Comparison of ENCODE assay signal across 8 cellular contexts in genomic region chr6:107704377-107705013, GRCh38.
DNase-seq lines count a peak whose midpoint lies in the region; ATAC-seq and TF ChIP-seq lines count a peak whose summit lies in the region.

No MANE protein-coding gene starts in this region.

- TF ChIP-seq CTCF in HEK293 (tag by site-specific recombination; IDR thresholded peaks at IDR 0.05) (0 out of 2 replicates have a peak, but pooled peaks have one; percentile 21), fibroblast of mammary gland (conservative IDR thresholded peaks at IDR 0.05; ENCODE audit: control insufficient read depth, insufficient read depth, low read depth, low read length) (peak; percentile 83), omental fat pad (IDR thresholded peaks at IDR 0.05) (peak in 2 of 3 donors; percentile 34 to 56)

- POLR2A ChIA-PET in HEK293 (lab: Yijun Ruan, JAX): no interaction called here

- no peak overlapping the region for H3K27ac ChIP-seq in HEK293 (ENCODE audit: extremely low read depth, low read depth, low read length)

- no peaks in the 10 kb centered on the region for H3K4me1 ChIP-seq in HEK293 (ENCODE audit: control insufficient read depth, insufficient read depth, low read length)

- H3K4me3 ChIP-seq in HEK293 (ENCODE audit: low read depth, low read length) (no peak overlapping the region), fibroblast of mammary gland (ENCODE audit: control insufficient read depth, low read depth, low read length) (no peak overlapping the region)

- no peaks in the 10 kb centered on the region for H3K36me3 ChIP-seq in HEK293 (ENCODE audit: control insufficient read depth in 2 of 2, insufficient read depth in 1 of 2, low read length in 2 of 2)

- no peaks in the 10 kb centered on the region for H3K9me3 ChIP-seq in HEK293 (ENCODE audit: control insufficient read depth, insufficient read depth, low read depth, low read length)

- peak; percentile 7 for DNase-seq in NCI-H1092 treated with DMSO at 0.1 percent for 48 hours (lab: John Stamatoyannopoulos, UW)
- DNase-seq in NCI-H1092 (lab: John Stamatoyannopoulos, UW): no peak
- peak; percentile 74 for DNase-seq in fibroblast of mammary gland (ENCODE audit: low read depth)
- no peak for DNase-seq in omental fat pad (ENCODE audit: low spot score)
- no peak for DNase-seq in ureter (ENCODE audit: low spot score)

- ATAC-seq in SK-N-SH treated with all-trans-retinoic acid at 6 μM for 48 hours (peak; percentile 74), omental fat pad (ENCODE audit: low FRiP score) (no peak), HG02798 (IDR thresholded peaks at IDR 0.05; ENCODE audit: poor library complexity, unreplicated experiment) (no peak)

- CTCF ChIA-PET in HEK293 (lab: Yijun Ruan, JAX): interaction anchor here (0.5 to 4.2 kb wide), 57 partner anchors 9 to 1803 kb away, joined by 3 to 30 read pairs (median 4); partner anchors contain the start of gene BEND3

TF ChIP-seq in HEK293, 187 proteins besides CTCF, POLR2A, EP300 and RAD21:
- TF ChIP-seq ZNF354C (tag by site-specific recombination; IDR thresholded peaks at IDR 0.05; ENCODE audit: borderline replicate concordance, low read depth): no peak
- TF ChIP-seq PATZ1 (tag by site-specific recombination; IDR thresholded peaks at IDR 0.05): no peak
- TF ChIP-seq KLF1 (tag by site-specific recombination; IDR thresholded peaks at IDR 0.05): no peak
- TF ChIP-seq, protein P1, sequence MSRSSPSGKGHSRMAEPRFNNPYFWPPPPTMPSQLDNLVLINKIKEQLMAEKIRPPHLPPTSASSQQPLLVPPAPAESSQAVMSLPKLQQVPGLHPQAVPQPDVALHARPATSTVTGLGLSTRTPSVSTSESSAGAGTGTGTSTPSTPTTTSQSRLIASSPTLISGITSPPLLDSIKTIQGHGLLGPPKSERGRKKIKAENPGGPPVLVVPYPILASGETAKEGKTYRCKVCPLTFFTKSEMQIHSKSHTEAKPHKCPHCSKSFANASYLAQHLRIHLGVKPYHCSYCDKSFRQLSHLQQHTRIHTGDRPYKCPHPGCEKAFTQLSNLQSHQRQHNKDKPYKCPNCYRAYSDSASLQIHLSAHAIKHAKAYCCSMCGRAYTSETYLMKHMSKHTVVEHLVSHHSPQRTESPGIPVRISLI (tag by site-specific recombination; IDR thresholded peaks at IDR 0.05): peak; percentile 86
- TF ChIP-seq ZNF654 (tag by site-specific recombination; IDR thresholded peaks at IDR 0.05; ENCODE audit: low read depth): peak; percentile 63

TF ChIP-seq in SK-N-SH treated with all-trans-retinoic acid at 6 μM for 48 hours, 23 proteins besides CTCF, POLR2A, EP300 and RAD21:
- no peak for TF ChIP-seq BACH2 (CRISPR knock-in tag; IDR thresholded peaks at IDR 0.05; ENCODE audit: borderline replicate concordance)
- no peak for TF ChIP-seq OSR1 (CRISPR knock-in tag; IDR thresholded peaks at IDR 0.05)

Comparison
In these comparisons a context has a peak if more than half of its experiments do, and no peak if none do; other contexts are left out.
1. DNase-seq: peak in NCI-H1092 treated with DMSO at 0.1 percent for 48 hours (single experiment) and fibroblast of mammary gland (single experiment); none in NCI-H1092 (single experiment), omental fat pad (single experiment) and ureter (single experiment).
2. CTCF ChIP-seq: peak in every context shown above with its lines; median percentile 83 in fibroblast of mammary gland; 45 in omental fat pad; 21 in HEK293.